ENCODE assay signal across 13 cellular contexts in the genomic region with DNA sequence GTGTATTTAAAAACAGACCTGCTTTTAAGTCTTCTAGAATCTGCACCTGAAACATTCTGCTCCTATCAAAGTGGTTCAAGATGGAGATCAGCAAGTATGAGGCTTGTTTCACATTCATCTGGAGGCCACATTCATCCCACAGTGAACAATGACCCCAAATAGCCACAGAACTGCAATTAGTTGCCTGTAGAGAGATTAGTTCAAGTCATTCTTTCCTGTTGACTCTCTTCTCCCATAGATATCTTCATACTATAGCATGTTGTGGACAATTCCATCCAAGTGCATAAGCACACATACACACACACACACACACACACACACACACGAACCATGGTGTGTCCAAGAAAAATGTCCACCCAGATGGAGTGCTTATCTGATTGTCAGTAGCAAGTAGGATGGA.
DNase-seq lines count a peak whose midpoint lies in the region; ATAC-seq, FAIRE-seq and TF ChIP-seq lines count a peak whose summit lies in the region.
"Had no signal": no experiment of that assay in that cellular context is flagged by ENCODE, and none has a peak within 500 bp of the region (broad histone marks: within the 10 kb centered on the region; RNA-seq: fewer than 3 reads in every experiment).

No MANE protein-coding gene starts in this region.

- no peak overlapping the region for H2BK12ac ChIP-seq in mesenchymal stem cell (ENCODE audit: low read length in 2 of 2)

- H2BK5ac ChIP-seq in IMR-90 (ENCODE audit: low read depth, low read length, poor library complexity, severe bottlenecking) (no peak overlapping the region), mesenchymal stem cell (ENCODE audit: low read depth, low read length, poor library complexity, severe bottlenecking) (no peak overlapping the region)

- H3K4me3 ChIP-seq in IMR-90 (ENCODE audit: insufficient read depth, low read depth, low read length): no peak overlapping the region
- H3K4me3 ChIP-seq in astrocyte of the spinal cord (ENCODE audit: low read depth, low read length): no peak overlapping the region
- H3K4me3 ChIP-seq in mesenchymal stem cell (ENCODE audit: insufficient read depth in 1 of 2, low read depth in 1 of 2, low read length in 2 of 2): no peak overlapping the region
- H3K4me3 ChIP-seq: A549 had no signal

- no peak overlapping the region for H3K56ac ChIP-seq in IMR-90 (ENCODE audit: extremely low read depth, insufficient read depth, low read length)

- H2BK15ac ChIP-seq in IMR-90 (ENCODE audit: low read depth, low read length) (no peak overlapping the region), mesenchymal stem cell (ENCODE audit: low read depth, poor library complexity, severe bottlenecking) (no peak overlapping the region)

- dilution Hi-C loops in IMR-90 (cut with HindIII; ENCODE audit: low sequenced_read_pairs, unreplicated experiment): no loop called here

- H3K18ac ChIP-seq in IMR-90 (ENCODE audit: low read depth, low read length) (no peak overlapping the region), mesenchymal stem cell (ENCODE audit: low read depth in 1 of 2, low read length in 2 of 2) (no peak overlapping the region)

- H3K27ac ChIP-seq in IMR-90 (ENCODE audit: insufficient read depth, low read length): no peak overlapping the region
- no peak overlapping the region for H3K27ac ChIP-seq in mesenchymal stem cell (ENCODE audit: low read length, poor library complexity, severe bottlenecking)
- H3K27ac ChIP-seq: A549 had no signal

- intact Hi-C loops in IMR-90 (cut with micrococcal nuclease): no loop called here

- H2AFZ ChIP-seq in IMR-90 (replicated peaks; ENCODE audit: low read length, poor library complexity): peak overlapping the region; percentile 33
- no peak overlapping the region for H2AFZ ChIP-seq in mesenchymal stem cell (ENCODE audit: low read depth, low read length)

- H3K4ac ChIP-seq in IMR-90 (ENCODE audit: low read depth, low read length) (no peak overlapping the region), mesenchymal stem cell (ENCODE audit: low read depth in 1 of 2, low read length in 2 of 2) (no peak overlapping the region)

- H4K91ac ChIP-seq in IMR-90 (ENCODE audit: insufficient read depth, low read depth, low read length) (no peak overlapping the region), mesenchymal stem cell (ENCODE audit: low read length) (no peak overlapping the region)

- H3K79me1 ChIP-seq in IMR-90 (ENCODE audit: low read depth in 1 of 2, low read length in 2 of 2) (no peaks in the 10 kb centered on the region), mesenchymal stem cell (replicated peaks; ENCODE audit: low read length, poor library complexity, severe bottlenecking) (no peaks in the 10 kb centered on the region)

- no peak overlapping the region for H2BK120ac ChIP-seq in IMR-90 (ENCODE audit: low read depth, low read length)
- H2BK120ac ChIP-seq in mesenchymal stem cell (ENCODE audit: low read depth, low read length): no peak overlapping the region

- H2AK9ac ChIP-seq in IMR-90 (replicated peaks; ENCODE audit: low read depth, low read length, poor library complexity): no peak overlapping the region

- no peak overlapping the region for H4K8ac ChIP-seq in IMR-90 (ENCODE audit: low read depth in 2 of 2, low read length in 2 of 2)
- H4K8ac ChIP-seq in mesenchymal stem cell (ENCODE audit: low read length): no peak overlapping the region

- H3K27me3 ChIP-seq in IMR-90 (ENCODE audit: control insufficient read depth, insufficient read depth, low read length): no peaks in the 10 kb centered on the region
- no peaks in the 10 kb centered on the region for H3K27me3 ChIP-seq in mesenchymal stem cell (ENCODE audit: control insufficient read depth in 1 of 2, insufficient read depth in 1 of 2, low read length in 2 of 2)

- H2AK5ac ChIP-seq in IMR-90 (ENCODE audit: low read depth, low read length): no peak overlapping the region
- H2AK5ac ChIP-seq in mesenchymal stem cell (ENCODE audit: low read length, severe bottlenecking): no peak overlapping the region

- no peak overlapping the region for H3K9ac ChIP-seq in IMR-90 (ENCODE audit: low read depth, low read length)
- H3K9ac ChIP-seq in mesenchymal stem cell (ENCODE audit: low read length): no peak overlapping the region

- H3K9me1 ChIP-seq in IMR-90 (ENCODE audit: insufficient read depth, low read length): no peaks in the 10 kb centered on the region

- peaks cover 3% of the 10 kb centered on the region for H3K9me3 ChIP-seq in IMR-90 (ENCODE audit: control insufficient read depth, insufficient read depth, low read length)
- H3K9me3 ChIP-seq in mesenchymal stem cell (ENCODE audit: control insufficient read depth, low read length): peaks cover 3% of the 10 kb centered on the region
- H3K9me3 ChIP-seq: A549 had no signal

- no peaks in the 10 kb centered on the region for H3K36me3 ChIP-seq in IMR-90 (ENCODE audit: control insufficient read depth, insufficient read depth, low read length)
- H3K36me3 ChIP-seq in mesenchymal stem cell (ENCODE audit: control insufficient read depth in 1 of 2, insufficient read depth in 2 of 2, low read depth in 1 of 2, low read length in 2 of 2): no peaks in the 10 kb centered on the region

- no TSS peak for BruUV-seq in IMR-90 (replicated peaks; lab: Mats Ljungman, UMichigan)

- POLR2A ChIA-PET in IMR-90 (lab: Charles Lee; ENCODE audit: unreplicated experiment): no interaction called here

- H3K4me2 ChIP-seq in IMR-90 (ENCODE audit: low read depth, low read length): no peak overlapping the region
- no peak overlapping the region for H3K4me2 ChIP-seq in mesenchymal stem cell (ENCODE audit: low read length, poor library complexity, severe bottlenecking)
- H3K4me2 ChIP-seq: A549 had no signal

- no peak overlapping the region for H3K23ac ChIP-seq in IMR-90 (ENCODE audit: low read depth, low read length)
- H3K23ac ChIP-seq in mesenchymal stem cell (ENCODE audit: low read length in 2 of 2): no peak overlapping the region

- no peak overlapping the region for H4K5ac ChIP-seq in IMR-90 (ENCODE audit: low read depth, low read length)

- TF ChIP-seq CTCF in IMR-90 (conservative IDR thresholded peaks at IDR 0.05; ENCODE audit: low read depth, low read length): no peak
- TF ChIP-seq CTCF in astrocyte of the spinal cord (IDR thresholded peaks at IDR 0.05; ENCODE audit: low read depth, low read length): no peak

- WGBS in IMR-90 (ENCODE audit: extremely low coverage in 2 of 2, insufficient read length in 1 of 2), 2 experiments: no CpG with 5 or more reads among the region's 1 CpG
- 100% methylated on average over 1 of the region's 1 CpG for WGBS in mesenchymal stem cell

- no peaks in the 10 kb centered on the region for H3K4me1 ChIP-seq in IMR-90 (ENCODE audit: control insufficient read depth, insufficient read depth, low read length)
- peaks cover 2% of the 10 kb centered on the region for H3K4me1 ChIP-seq in mesenchymal stem cell (ENCODE audit: control insufficient read depth, insufficient read depth, low read depth, low read length)
- H3K4me1 ChIP-seq: A549 had no signal

- no peak for FAIRE-seq in frontal cortex (lab: Jason Lieb, UNC)
- FAIRE-seq: A549, GM18507 had no signal

- H3K14ac ChIP-seq in IMR-90 (replicated peaks; ENCODE audit: low read depth, low read length) (no peak overlapping the region), mesenchymal stem cell (ENCODE audit: low read length in 2 of 2) (no peak overlapping the region)

- no peak for TF ChIP-seq POLR2A in IMR-90 (IDR thresholded peaks at IDR 0.05; ENCODE audit: low read depth, low read length)

- in situ Hi-C loops in IMR-90 (cut with MboI; ENCODE audit: low sequenced_read_pairs) (no loop called here), astrocyte of the spinal cord (cut with HindIII; ENCODE audit: low sequenced_read_pairs) (no loop called here)

- H4K20me1 ChIP-seq in IMR-90 (ENCODE audit: insufficient read depth, low read length): no peaks in the 10 kb centered on the region

- DNase-seq in IMR-90 (no peak), astrocyte of the spinal cord (ENCODE audit: low read depth, low spot score) (peak; percentile 35), mesenchymal stem cell (peak; percentile 35), cerebellar cortex (ENCODE audit: low spot score) (no peak), ureter (ENCODE audit: low spot score) (no peak), frontal cortex (ENCODE audit: low spot score in 2 of 2) (no peak), NCI-H2029 (lab: John Stamatoyannopoulos, UW) (no peak)
- DNase-seq: CD8-positive, alpha-beta T cell; COR-L47; DND-41; HCEC 1CT had no signal

- no peak for ATAC-seq in IMR-90 (ENCODE audit: low read depth)
- ATAC-seq: A549; CD8-positive, alpha-beta T cell had no signal

- CTCF ChIA-PET in IMR-90 (lab: Yijun Ruan, JAX): no interaction called here

- no peak for TF ChIP-seq RAD21 in IMR-90 (IDR thresholded peaks at IDR 0.05; ENCODE audit: low read length)

- no peak overlapping the region for H2BK20ac ChIP-seq in IMR-90 (ENCODE audit: low read depth, low read length)

TF ChIP-seq in IMR-90, 13 proteins besides CTCF, POLR2A, EP300 and RAD21:
- TF ChIP-seq MXI1 (IDR thresholded peaks at IDR 0.05; ENCODE audit: borderline replicate concordance, low read depth, low read length) (no peak), RFX5 (IDR thresholded peaks at IDR 0.05; ENCODE audit: low read depth, low read length) (no peak), FOS (IDR thresholded peaks at IDR 0.05; ENCODE audit: low read depth, low read length) (no peak)
- TF ChIP-seq, protein P1, sequence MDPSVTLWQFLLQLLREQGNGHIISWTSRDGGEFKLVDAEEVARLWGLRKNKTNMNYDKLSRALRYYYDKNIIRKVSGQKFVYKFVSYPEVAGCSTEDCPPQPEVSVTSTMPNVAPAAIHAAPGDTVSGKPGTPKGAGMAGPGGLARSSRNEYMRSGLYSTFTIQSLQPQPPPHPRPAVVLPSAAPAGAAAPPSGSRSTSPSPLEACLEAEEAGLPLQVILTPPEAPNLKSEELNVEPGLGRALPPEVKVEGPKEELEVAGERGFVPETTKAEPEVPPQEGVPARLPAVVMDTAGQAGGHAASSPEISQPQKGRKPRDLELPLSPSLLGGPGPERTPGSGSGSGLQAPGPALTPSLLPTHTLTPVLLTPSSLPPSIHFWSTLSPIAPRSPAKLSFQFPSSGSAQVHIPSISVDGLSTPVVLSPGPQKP (IDR thresholded peaks at IDR 0.05; ENCODE audit: borderline replicate concordance, low read depth, low read length): no peak
- TF ChIP-seq, protein P2, sequence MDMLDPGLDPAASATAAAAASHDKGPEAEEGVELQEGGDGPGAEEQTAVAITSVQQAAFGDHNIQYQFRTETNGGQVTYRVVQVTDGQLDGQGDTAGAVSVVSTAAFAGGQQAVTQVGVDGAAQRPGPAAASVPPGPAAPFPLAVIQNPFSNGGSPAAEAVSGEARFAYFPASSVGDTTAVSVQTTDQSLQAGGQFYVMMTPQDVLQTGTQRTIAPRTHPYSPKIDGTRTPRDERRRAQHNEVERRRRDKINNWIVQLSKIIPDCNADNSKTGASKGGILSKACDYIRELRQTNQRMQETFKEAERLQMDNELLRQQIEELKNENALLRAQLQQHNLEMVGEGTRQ (IDR thresholded peaks at IDR 0.05; ENCODE audit: low read depth, low read length): no peak

Comparison
In these comparisons a context has a peak if more than half of its experiments do, and no peak if none do; other contexts are left out.
1. DNase-seq: peak in astrocyte of the spinal cord (single experiment) and mesenchymal stem cell (single experiment); none in IMR-90 (single experiment), cerebellar cortex (single experiment), ureter (single experiment), frontal cortex (0 of 2) and NCI-H2029 (single experiment).